ENCODE assay signal across 1 cellular context in genomic region chr7:151059362-151060112, GRCh38.
TF ChIP-seq lines count a peak whose summit lies in the region.

A gene with protein sequence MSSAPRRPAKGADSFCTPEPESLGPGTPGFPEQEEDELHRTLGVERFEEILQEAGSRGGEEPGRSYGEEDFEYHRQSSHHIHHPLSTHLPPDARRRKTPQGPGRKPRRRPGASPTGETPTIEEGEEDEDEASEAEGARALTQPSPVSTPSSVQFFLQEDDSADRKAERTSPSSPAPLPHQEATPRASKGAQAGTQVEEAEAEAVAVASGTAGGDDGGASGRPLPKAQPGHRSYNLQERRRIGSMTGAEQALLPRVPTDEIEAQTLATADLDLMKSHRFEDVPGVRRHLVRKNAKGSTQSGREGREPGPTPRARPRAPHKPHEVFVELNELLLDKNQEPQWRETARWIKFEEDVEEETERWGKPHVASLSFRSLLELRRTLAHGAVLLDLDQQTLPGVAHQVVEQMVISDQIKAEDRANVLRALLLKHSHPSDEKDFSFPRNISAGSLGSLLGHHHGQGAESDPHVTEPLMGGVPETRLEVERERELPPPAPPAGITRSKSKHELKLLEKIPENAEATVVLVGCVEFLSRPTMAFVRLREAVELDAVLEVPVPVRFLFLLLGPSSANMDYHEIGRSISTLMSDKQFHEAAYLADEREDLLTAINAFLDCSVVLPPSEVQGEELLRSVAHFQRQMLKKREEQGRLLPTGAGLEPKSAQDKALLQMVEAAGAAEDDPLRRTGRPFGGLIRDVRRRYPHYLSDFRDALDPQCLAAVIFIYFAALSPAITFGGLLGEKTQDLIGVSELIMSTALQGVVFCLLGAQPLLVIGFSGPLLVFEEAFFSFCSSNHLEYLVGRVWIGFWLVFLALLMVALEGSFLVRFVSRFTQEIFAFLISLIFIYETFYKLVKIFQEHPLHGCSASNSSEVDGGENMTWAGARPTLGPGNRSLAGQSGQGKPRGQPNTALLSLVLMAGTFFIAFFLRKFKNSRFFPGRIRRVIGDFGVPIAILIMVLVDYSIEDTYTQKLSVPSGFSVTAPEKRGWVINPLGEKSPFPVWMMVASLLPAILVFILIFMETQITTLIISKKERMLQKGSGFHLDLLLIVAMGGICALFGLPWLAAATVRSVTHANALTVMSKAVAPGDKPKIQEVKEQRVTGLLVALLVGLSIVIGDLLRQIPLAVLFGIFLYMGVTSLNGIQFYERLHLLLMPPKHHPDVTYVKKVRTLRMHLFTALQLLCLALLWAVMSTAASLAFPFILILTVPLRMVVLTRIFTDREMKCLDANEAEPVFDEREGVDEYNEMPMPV (plus strand): TSS chr7:151059589. CDS start chr7:151061988, 2,399 bp downstream.

TF ChIP-seq in K562, 482 proteins besides CTCF, POLR2A, EP300 and RAD21 (continued from another document and continues in another):
- TF ChIP-seq ZBTB26 (CRISPR knock-in tag; IDR thresholded peaks at IDR 0.05) (no peak), RREB1 (CRISPR knock-in tag; IDR thresholded peaks at IDR 0.05) (no peak), NFRKB (IDR thresholded peaks at IDR 0.05; ENCODE audit: low read depth) (no peak), TSHZ1 (CRISPR knock-in tag; IDR thresholded peaks at IDR 0.05) (no peak), ZNF695 (CRISPR knock-in tag; IDR thresholded peaks at IDR 0.05) (no peak), FOXM1 (IDR thresholded peaks at IDR 0.05; ENCODE audit: low read depth) (no peak), FOXM1 (CRISPR knock-in tag; IDR thresholded peaks at IDR 0.05; ENCODE audit: low read depth) (no peak), ZNF431 (CRISPR knock-in tag; IDR thresholded peaks at IDR 0.05) (no peak), NR1H2 (CRISPR knock-in tag; IDR thresholded peaks at IDR 0.05) (no peak), TOE1 (IDR thresholded peaks at IDR 0.05; ENCODE audit: borderline replicate concordance) (peak; percentile 76; the same call in 1 of the 2 replicates), TOE1 (CRISPR knock-in tag; IDR thresholded peaks at IDR 0.05; ENCODE audit: borderline replicate concordance, low read depth) (no peak), ZNF696 (CRISPR knock-in tag; conservative IDR thresholded peaks at IDR 0.05) (no peak), HMG20A (CRISPR knock-in tag; conservative IDR thresholded peaks at IDR 0.05) (no peak), HNRNPH1 (optimal IDR thresholded peaks at IDR 0.05; ENCODE audit: low read depth, low read length) (no peak), ZNF197 (CRISPR knock-in tag; IDR thresholded peaks at IDR 0.05; ENCODE audit: low read depth) (peak; percentile 99), ZNF133 (CRISPR knock-in tag; IDR thresholded peaks at IDR 0.05) (no peak), PPARD (CRISPR knock-in tag; IDR thresholded peaks at IDR 0.05) (no peak), MCM3 (IDR thresholded peaks at IDR 0.05) (no peak), CREM (IDR thresholded peaks at IDR 0.05; ENCODE audit: low read depth) (no peak), FOXJ2 (tag; IDR thresholded peaks at IDR 0.05) (peak; percentile 89), ZNF121 (CRISPR knock-in tag; conservative IDR thresholded peaks at IDR 0.05) (no peak)
- TF ChIP-seq, protein P1, sequence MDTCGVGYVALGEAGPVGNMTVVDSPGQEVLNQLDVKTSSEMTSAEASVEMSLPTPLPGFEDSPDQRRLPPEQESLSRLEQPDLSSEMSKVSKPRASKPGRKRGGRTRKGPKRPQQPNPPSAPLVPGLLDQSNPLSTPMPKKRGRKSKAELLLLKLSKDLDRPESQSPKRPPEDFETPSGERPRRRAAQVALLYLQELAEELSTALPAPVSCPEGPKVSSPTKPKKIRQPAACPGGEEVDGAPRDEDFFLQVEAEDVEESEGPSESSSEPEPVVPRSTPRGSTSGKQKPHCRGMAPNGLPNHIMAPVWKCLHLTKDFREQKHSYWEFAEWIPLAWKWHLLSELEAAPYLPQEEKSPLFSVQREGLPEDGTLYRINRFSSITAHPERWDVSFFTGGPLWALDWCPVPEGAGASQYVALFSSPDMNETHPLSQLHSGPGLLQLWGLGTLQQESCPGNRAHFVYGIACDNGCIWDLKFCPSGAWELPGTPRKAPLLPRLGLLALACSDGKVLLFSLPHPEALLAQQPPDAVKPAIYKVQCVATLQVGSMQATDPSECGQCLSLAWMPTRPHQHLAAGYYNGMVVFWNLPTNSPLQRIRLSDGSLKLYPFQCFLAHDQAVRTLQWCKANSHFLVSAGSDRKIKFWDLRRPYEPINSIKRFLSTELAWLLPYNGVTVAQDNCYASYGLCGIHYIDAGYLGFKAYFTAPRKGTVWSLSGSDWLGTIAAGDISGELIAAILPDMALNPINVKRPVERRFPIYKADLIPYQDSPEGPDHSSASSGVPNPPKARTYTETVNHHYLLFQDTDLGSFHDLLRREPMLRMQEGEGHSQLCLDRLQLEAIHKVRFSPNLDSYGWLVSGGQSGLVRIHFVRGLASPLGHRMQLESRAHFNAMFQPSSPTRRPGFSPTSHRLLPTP (IDR thresholded peaks at IDR 0.05; ENCODE audit: borderline replicate concordance, extremely low read depth, insufficient read length), result no peak
- TF ChIP-seq, protein P2, sequence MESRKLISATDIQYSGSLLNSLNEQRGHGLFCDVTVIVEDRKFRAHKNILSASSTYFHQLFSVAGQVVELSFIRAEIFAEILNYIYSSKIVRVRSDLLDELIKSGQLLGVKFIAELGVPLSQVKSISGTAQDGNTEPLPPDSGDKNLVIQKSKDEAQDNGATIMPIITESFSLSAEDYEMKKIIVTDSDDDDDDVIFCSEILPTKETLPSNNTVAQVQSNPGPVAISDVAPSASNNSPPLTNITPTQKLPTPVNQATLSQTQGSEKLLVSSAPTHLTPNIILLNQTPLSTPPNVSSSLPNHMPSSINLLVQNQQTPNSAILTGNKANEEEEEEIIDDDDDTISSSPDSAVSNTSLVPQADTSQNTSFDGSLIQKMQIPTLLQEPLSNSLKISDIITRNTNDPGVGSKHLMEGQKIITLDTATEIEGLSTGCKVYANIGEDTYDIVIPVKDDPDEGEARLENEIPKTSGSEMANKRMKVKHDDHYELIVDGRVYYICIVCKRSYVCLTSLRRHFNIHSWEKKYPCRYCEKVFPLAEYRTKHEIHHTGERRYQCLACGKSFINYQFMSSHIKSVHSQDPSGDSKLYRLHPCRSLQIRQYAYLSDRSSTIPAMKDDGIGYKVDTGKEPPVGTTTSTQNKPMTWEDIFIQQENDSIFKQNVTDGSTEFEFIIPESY (CRISPR knock-in tag; IDR thresholded peaks at IDR 0.05), result no peak
- TF ChIP-seq, protein P3, sequence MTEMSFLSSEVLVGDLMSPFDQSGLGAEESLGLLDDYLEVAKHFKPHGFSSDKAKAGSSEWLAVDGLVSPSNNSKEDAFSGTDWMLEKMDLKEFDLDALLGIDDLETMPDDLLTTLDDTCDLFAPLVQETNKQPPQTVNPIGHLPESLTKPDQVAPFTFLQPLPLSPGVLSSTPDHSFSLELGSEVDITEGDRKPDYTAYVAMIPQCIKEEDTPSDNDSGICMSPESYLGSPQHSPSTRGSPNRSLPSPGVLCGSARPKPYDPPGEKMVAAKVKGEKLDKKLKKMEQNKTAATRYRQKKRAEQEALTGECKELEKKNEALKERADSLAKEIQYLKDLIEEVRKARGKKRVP (CRISPR knock-in tag; IDR thresholded peaks at IDR 0.05), result no peak
- TF ChIP-seq, protein P4, sequence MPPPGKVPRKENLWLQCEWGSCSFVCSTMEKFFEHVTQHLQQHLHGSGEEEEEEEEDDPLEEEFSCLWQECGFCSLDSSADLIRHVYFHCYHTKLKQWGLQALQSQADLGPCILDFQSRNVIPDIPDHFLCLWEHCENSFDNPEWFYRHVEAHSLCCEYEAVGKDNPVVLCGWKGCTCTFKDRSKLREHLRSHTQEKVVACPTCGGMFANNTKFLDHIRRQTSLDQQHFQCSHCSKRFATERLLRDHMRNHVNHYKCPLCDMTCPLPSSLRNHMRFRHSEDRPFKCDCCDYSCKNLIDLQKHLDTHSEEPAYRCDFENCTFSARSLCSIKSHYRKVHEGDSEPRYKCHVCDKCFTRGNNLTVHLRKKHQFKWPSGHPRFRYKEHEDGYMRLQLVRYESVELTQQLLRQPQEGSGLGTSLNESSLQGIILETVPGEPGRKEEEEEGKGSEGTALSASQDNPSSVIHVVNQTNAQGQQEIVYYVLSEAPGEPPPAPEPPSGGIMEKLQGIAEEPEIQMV (tag; conservative IDR thresholded peaks at IDR 0.05; ENCODE audit: low read depth), result no peak
- TF ChIP-seq, protein P5, sequence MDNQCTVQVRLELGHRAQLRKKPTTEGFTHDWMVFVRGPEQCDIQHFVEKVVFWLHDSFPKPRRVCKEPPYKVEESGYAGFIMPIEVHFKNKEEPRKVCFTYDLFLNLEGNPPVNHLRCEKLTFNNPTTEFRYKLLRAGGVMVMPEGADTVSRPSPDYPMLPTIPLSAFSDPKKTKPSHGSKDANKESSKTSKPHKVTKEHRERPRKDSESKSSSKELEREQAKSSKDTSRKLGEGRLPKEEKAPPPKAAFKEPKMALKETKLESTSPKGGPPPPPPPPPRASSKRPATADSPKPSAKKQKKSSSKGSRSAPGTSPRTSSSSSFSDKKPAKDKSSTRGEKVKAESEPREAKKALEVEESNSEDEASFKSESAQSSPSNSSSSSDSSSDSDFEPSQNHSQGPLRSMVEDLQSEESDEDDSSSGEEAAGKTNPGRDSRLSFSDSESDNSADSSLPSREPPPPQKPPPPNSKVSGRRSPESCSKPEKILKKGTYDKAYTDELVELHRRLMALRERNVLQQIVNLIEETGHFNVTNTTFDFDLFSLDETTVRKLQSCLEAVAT (IDR thresholded peaks at IDR 0.05), result peak; percentile 46 to 67; a peak in 2 of 4 replicates
